10 cellular contexts compared by ENCODE assay signal in genomic region chrX:42943051-42943450, GRCh38.
DNase-seq lines count a peak whose midpoint lies in the region; ATAC-seq and TF ChIP-seq lines count a peak whose summit lies in the region.
"Had no signal": no experiment of that assay in that cellular context is flagged by ENCODE, and none has a peak within 500 bp of the region (broad histone marks: within the 10 kb centered on the region; RNA-seq: fewer than 3 reads in every experiment).

No MANE protein-coding gene starts in this region.

- H3K36me3 Mint-ChIP-seq in immature natural killer cell (peaks cover 0 to 5% (median 5%) of the 10 kb centered on the region in 3 donors), progenitor cell of endocrine pancreas (ENCODE audit: insufficient read depth) (no peaks in the 10 kb centered on the region)

- ATAC-seq in GM18511 (IDR thresholded peaks at IDR 0.05; ENCODE audit: unreplicated experiment) (peak; percentile 38), GM21723 (IDR thresholded peaks at IDR 0.05; ENCODE audit: unreplicated experiment) (peak; percentile 38)
- ATAC-seq: heart left ventricle had no signal

- peak; percentile 14 for DNase-seq in NCI-H226
- DNase-seq in immature natural killer cell = peak in 2 of 3 donors; percentile 31 to 34
- no peak for DNase-seq in progenitor cell of endocrine pancreas (ENCODE audit: low spot score, unreplicated experiment)
- DNase-seq in occipital lobe (lab: John Stamatoyannopoulos, UW) = no peak
- DNase-seq in HPDE6-E6E7 (ENCODE audit: extremely low spot score) = no peak
- no peak for DNase-seq in midbrain (lab: John Stamatoyannopoulos, UW)
- DNase-seq: heart left ventricle, NCI-H2171 had no signal

- H3K9me3 Mint-ChIP-seq in immature natural killer cell (peaks cover 0 to 5% (median 3%) of the 10 kb centered on the region in 6 donors), progenitor cell of endocrine pancreas (ENCODE audit: low read depth) (peaks cover 8% of the 10 kb centered on the region)

- peaks cover 87 to 99% of the 10 kb centered on the region in 2 donors for H3K4me1 Mint-ChIP-seq in immature natural killer cell
- no peaks in the 10 kb centered on the region for H3K4me1 Mint-ChIP-seq in progenitor cell of endocrine pancreas (ENCODE audit: low read depth)

- peak overlapping the region; percentile 42 to 74 (median 64) for H3K4me3 Mint-ChIP-seq in immature natural killer cell
- H3K4me3 Mint-ChIP-seq in progenitor cell of endocrine pancreas (ENCODE audit: low read depth) = no peak overlapping the region

- no peak for TF ChIP-seq CTCF in progenitor cell of endocrine pancreas (IDR thresholded peaks at IDR 0.05; ENCODE audit: unreplicated experiment)

- peak overlapping the region; percentile 82 to 95 (median 92) for H3K27ac Mint-ChIP-seq in immature natural killer cell
- no peak overlapping the region for H3K27ac Mint-ChIP-seq in progenitor cell of endocrine pancreas

- H3K27me3 Mint-ChIP-seq in immature natural killer cell (ENCODE audit: low read depth in 3 of 3) = peaks cover 2 to 4% (median 3%) of the 10 kb centered on the region in 3 donors
- H3K27me3 Mint-ChIP-seq in progenitor cell of endocrine pancreas = no peaks in the 10 kb centered on the region

Comparison
In these comparisons a context has a peak if more than half of its experiments do, and no peak if none do; other contexts are left out.
1. DNase-seq: peak in NCI-H226 (single experiment) and immature natural killer cell (2 of 3); none in progenitor cell of endocrine pancreas (single experiment), occipital lobe (single experiment), HPDE6-E6E7 (single experiment) and midbrain (single experiment).